9 cellular contexts compared by ENCODE assay signal in genomic region chr4:101349346-101350064, GRCh38. TPM values are rescaled to one million over a fixed set of nuclear protein-coding genes. Genes with fewer than 3 reads are reported as not detected.
A peak's percentile ranks its signal among the peaks of the same experiment; 100 is the strongest.
DNase-seq lines count a peak whose midpoint lies in the region; ATAC-seq, FAIRE-seq and TF ChIP-seq lines count a peak whose summit lies in the region.
"Had no signal": no experiment of that assay in that cellular context is flagged by ENCODE, and none has a peak within 500 bp of the region (broad histone marks: within the 10 kb centered on the region; RNA-seq: fewer than 3 reads in every experiment).

No MANE protein-coding gene starts in this region.

- peak overlapping the region; percentile 57 for H2AFZ ChIP-seq in keratinocyte (ENCODE audit: control insufficient read depth, low read length)

- H3K9me3 ChIP-seq in keratinocyte (ENCODE audit: control insufficient read depth, low read depth, low read length) (no peaks in the 10 kb centered on the region), thoracic aorta (no peaks in the 10 kb centered on the region)
- H3K9me3 ChIP-seq: upper lobe of left lung had no signal

- peak; percentile 89 for FAIRE-seq in keratinocyte (lab: Jason Lieb, UNC)

- dilution Hi-C loops in keratinocyte (cut with MboI; ENCODE audit: extremely low pct_ligation_motif_present, low sequenced_read_pairs), result no loop called here

- no peak for ATAC-seq in thoracic aorta (ENCODE audit: insufficient number of reproducible peaks, low FRiP score, low read depth)
- ATAC-seq in HG03196 (IDR thresholded peaks at IDR 0.05; ENCODE audit: unreplicated experiment), result no peak
- no peak for ATAC-seq in GM19467 (IDR thresholded peaks at IDR 0.05; ENCODE audit: unreplicated experiment)

- no peaks in the 10 kb centered on the region for H3K9me1 ChIP-seq in keratinocyte (ENCODE audit: control insufficient read depth, extremely low read depth, insufficient read depth, low read length)

- H3K4me3 ChIP-seq in keratinocyte (ENCODE audit: control insufficient read depth in 2 of 3, extremely low read depth in 1 of 3, insufficient read depth in 2 of 3, low read depth in 1 of 3, low read length in 3 of 3) (peak overlapping the region in 2 of 3 experiments; percentile 87 to 95), thoracic aorta (no peak overlapping the region)

- H3K4me1 ChIP-seq in keratinocyte (ENCODE audit: control insufficient read depth, extremely low read depth, insufficient read depth, low read length), result peaks cover 32% of the 10 kb centered on the region
- peaks cover 16 to 22% of the 10 kb centered on the region in 2 donors for H3K4me1 ChIP-seq in thoracic aorta (ENCODE audit: control insufficient read depth in 1 of 2, low read depth in 2 of 2)

- no peaks in the 10 kb centered on the region for H3K36me3 ChIP-seq in keratinocyte (ENCODE audit: control insufficient read depth in 2 of 2, extremely low read depth in 1 of 2, insufficient read depth in 2 of 2, low read length in 2 of 2)
- H3K36me3 ChIP-seq in thoracic aorta, result no peaks in the 10 kb centered on the region
- H3K36me3 ChIP-seq: upper lobe of left lung had no signal

- TF ChIP-seq CTCF in keratinocyte (optimal IDR thresholded peaks at IDR 0.05 in 1 of 3, IDR thresholded peaks at IDR 0.05 in 1 of 3, conservative IDR thresholded peaks at IDR 0.05 in 1 of 3; ENCODE audit: extremely low read depth in 1 of 3, insufficient read depth in 2 of 3, low read length in 3 of 3) (no peak), thoracic aorta (IDR thresholded peaks at IDR 0.05) (no peak)

- H3K27me3 ChIP-seq in keratinocyte (ENCODE audit: control insufficient read depth, extremely low read depth, insufficient read depth, low read length), result no peaks in the 10 kb centered on the region
- H3K27me3 ChIP-seq in thoracic aorta (replicated peaks; ENCODE audit: insufficient read depth), result no peaks in the 10 kb centered on the region
- H3K27me3 ChIP-seq: upper lobe of left lung had no signal

- peak overlapping the region; percentile 97 for H3K4me2 ChIP-seq in keratinocyte (ENCODE audit: control insufficient read depth, extremely low read depth, insufficient read depth, low read depth, low read length)

- H3K27ac ChIP-seq in keratinocyte (ENCODE audit: control insufficient read depth, insufficient read depth, low read length) (peak overlapping the region; percentile 99), thoracic aorta (peak overlapping the region; percentile 1 to 96)

- H3K9ac ChIP-seq in keratinocyte (ENCODE audit: control insufficient read depth, extremely low read depth, insufficient read depth, low read length), result peak overlapping the region; percentile 99

- peaks cover 5% of the 10 kb centered on the region for H4K20me1 ChIP-seq in keratinocyte (ENCODE audit: control insufficient read depth, extremely low read depth, insufficient read depth, low read length)

- DNase-seq in NCI-H1417 (lab: John Stamatoyannopoulos, UW) (peak in 2 of 3 experiments; percentile 9 to 49), NCI-H1417 treated with DMSO at 0.1 percent for 48 hours (lab: John Stamatoyannopoulos, UW) (no peak), SW480 (ENCODE audit: low spot score) (peak; percentile 55), keratinocyte (ENCODE audit: low read depth, low spot score) (peak; percentile 75), thoracic aorta (ENCODE audit: low spot score) (no peak)
- no peak for DNase-seq in stimulated activated CD4-positive, alpha-beta T cell treated with anti-CD3 and anti-CD28 coated beads, Interleukin-4, amount 100 ng/mL, for 4 hours

- H3K79me2 ChIP-seq in keratinocyte (ENCODE audit: control insufficient read depth, insufficient read depth, low read length), result peaks cover 32% of the 10 kb centered on the region

RNA-seq across cellular contexts. Expression of gene PPP3CA, which starts 2.2 kb away (rescaled TPM):
- 24.9 to 44.0 TPM (median 43.3 TPM) in 3 replicates for polyA plus RNA-seq in keratinocyte
- polyA plus RNA-seq in keratinocyte (2011; ENCODE audit: low read depth), result 8.5 TPM
- 26.2 and 53.3 TPM in 2 replicates for polyA plus RNA-seq in keratinocyte (2011; cell fraction: cytosol; rRNA removed)
- polyA plus RNA-seq in keratinocyte (2011; cell fraction: nucleus; rRNA removed), result 47.2 and 53.1 TPM in 2 replicates
- polyA plus RNA-seq in keratinocyte (2012; ENCODE audit: low replicate concordance), result 26.5 and 65.2 TPM in 2 replicates
- 30.8 to 95.0 TPM (median 41.5 TPM) in 3 replicates for polyA minus RNA-seq in keratinocyte
- 63.1 TPM for polyA minus RNA-seq in keratinocyte (2011; cell fraction: cytosol; rRNA and poly(A)+ RNA removed)
- 61.9 and 124 TPM in 2 replicates for polyA minus RNA-seq in keratinocyte (2011; cell fraction: nucleus; rRNA and poly(A)+ RNA removed)
- 10 to 100 TPM; 21.9 to 43.2 TPM for total RNA-seq in thoracic aorta

Comparison
In these comparisons a context has a peak if more than half of its experiments do, and no peak if none do; other contexts are left out.
1. DNase-seq: peak in NCI-H1417 (2 of 3), SW480 (single experiment) and keratinocyte (single experiment); none in NCI-H1417 treated with DMSO at 0.1 percent for 48 hours (single experiment), thoracic aorta (single experiment) and stimulated activated CD4-positive, alpha-beta T cell treated with anti-CD3 and anti-CD28 coated beads, Interleukin-4, amount 100 ng/mL, for 4 hours (0 of 2).